9 cellular contexts compared by ENCODE assay signal in genomic region chr6:135002974-135003703, GRCh38. TPM values are rescaled to one million over a fixed set of nuclear protein-coding genes. Genes with fewer than 3 reads are reported as not detected.
DNase-seq lines count a peak whose midpoint lies in the region; ATAC-seq lines count a peak whose summit lies in the region.
"Had no signal": no experiment of that assay in that cellular context is flagged by ENCODE, and none has a peak within 500 bp of the region (broad histone marks: within the 10 kb centered on the region; RNA-seq: fewer than 3 reads in every experiment).

No MANE protein-coding gene starts in this region.

- H3K36me3 ChIP-seq in BLaER1 treated with 17β-estradiol and CSF1 and Interleukin-3, amounts not matched to agents 10 nM and 100 nM, result peaks cover 3 to 47% (median 35%) of the 10 kb centered on the region in 11 experiments; a peak in 19 of 22 replicates

- peaks cover 10 to 71% (median 41%) of the 10 kb centered on the region in 10 experiments for H3K4me1 ChIP-seq in BLaER1 treated with 17β-estradiol and CSF1 and Interleukin-3, amounts not matched to agents 10 nM and 100 nM

- no peaks in the 10 kb centered on the region for H3K27me3 ChIP-seq in BLaER1 treated with 17β-estradiol and CSF1 and Interleukin-3, amounts not matched to agents 10 nM and 100 nM

- peak; percentile 98 for ATAC-seq in GM18868 (IDR thresholded peaks at IDR 0.05; ENCODE audit: unreplicated experiment)
- ATAC-seq in HG02610 (IDR thresholded peaks at IDR 0.05; ENCODE audit: unreplicated experiment), result peak; percentile 99
- peak; percentile 95 for ATAC-seq in HG03520 (IDR thresholded peaks at IDR 0.05; ENCODE audit: unreplicated experiment)
- ATAC-seq: sciatic nerve had no signal

- H4K20me1 ChIP-seq in BLaER1 treated with 17β-estradiol and CSF1 and Interleukin-3, amounts not matched to agents 10 nM and 100 nM, result peaks cover 0 to 6% (median 0%) of the 10 kb centered on the region in 11 experiments; a peak in 3 of 22 replicates

- DNase-seq in NCI-H1092 (lab: John Stamatoyannopoulos, UW) (no peak), cardiac septum (ENCODE audit: low spot score) (no peak), iPS-NIHi7 (ENCODE audit: extremely low spot score) (no peak), NCI-H2227 (lab: John Stamatoyannopoulos, UW; ENCODE audit: unreplicated experiment) (no peak)

- H3K4me3 ChIP-seq in BLaER1 treated with 17β-estradiol and CSF1 and Interleukin-3, amounts not matched to agents 10 nM and 100 nM, result no peak overlapping the region

- H3K9me3 ChIP-seq in BLaER1 treated with 17β-estradiol and CSF1 and Interleukin-3, amounts not matched to agents 10 nM and 100 nM (replicated peaks in 1 of 11), result no peaks in the 10 kb centered on the region

- H3K27ac ChIP-seq in BLaER1 treated with 17β-estradiol and CSF1 and Interleukin-3, amounts not matched to agents 10 nM and 100 nM, result peak overlapping the region in 3 of 11 experiments; percentile 12 to 32 (median 16); a peak in 3 of 22 replicates

- intact Hi-C loops in cardiac septum (cut with DNase I), result no loop called here

- peak overlapping the region in 8 of 11 experiments; percentile 3 to 63 (median 27); a peak in 13 of 22 replicates for H3K4me2 ChIP-seq in BLaER1 treated with 17β-estradiol and CSF1 and Interleukin-3, amounts not matched to agents 10 nM and 100 nM

- H3K9ac ChIP-seq in BLaER1 treated with 17β-estradiol and CSF1 and Interleukin-3, amounts not matched to agents 10 nM and 100 nM, result peak overlapping the region in 2 of 11 experiments; percentile 17 to 30; a peak in 1 of 22 replicates

RNA-seq across cellular contexts. Expression of gene HBS1L, which starts 51.5 kb away (rescaled TPM):
- total RNA-seq in cardiac septum, result 85.0 TPM

RNA-seq across cellular contexts. Expression of gene ALDH8A1, which starts 53.2 kb away (rescaled TPM):
- total RNA-seq in cardiac septum, result 0.57 TPM
